ENCODE assay signal across 22 cellular contexts in the genomic region with DNA sequence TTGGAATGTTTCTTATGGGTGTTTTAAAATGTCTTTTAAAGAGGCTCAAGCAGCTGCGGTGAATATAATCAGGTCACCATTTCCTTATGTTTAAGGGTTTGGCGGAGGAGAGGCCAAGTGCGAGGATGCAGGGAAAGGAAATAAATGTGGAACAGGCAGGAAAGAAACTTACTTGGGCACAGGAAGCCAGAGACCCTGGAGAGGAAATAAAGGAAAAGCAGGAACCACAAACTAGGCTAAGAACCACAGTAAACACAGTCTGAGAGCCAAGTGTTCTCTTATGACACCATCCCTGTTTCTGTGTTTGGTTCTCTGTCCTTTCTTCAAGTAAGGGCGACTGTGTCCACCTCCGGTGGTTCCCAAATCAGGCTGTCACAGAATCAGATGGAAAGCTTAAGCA.
A peak's percentile ranks its signal among the peaks of the same experiment; 100 is the strongest.
DNase-seq lines count a peak whose midpoint lies in the region; ATAC-seq and TF ChIP-seq lines count a peak whose summit lies in the region.
"Had no signal": no experiment of that assay in that cellular context is flagged by ENCODE, and none has a peak within 500 bp of the region (broad histone marks: within the 10 kb centered on the region; RNA-seq: fewer than 3 reads in every experiment).

No MANE protein-coding gene starts in this region.

- 96 to 99% methylated on average over 5 of the region's 5 CpGs for WGBS in GM23248 (ENCODE audit: low coverage in 1 of 2, low lambda C conversion rate in 2 of 2, missing lambda C conversion rate in 2 of 2), 2 experiments

- peak overlapping the region; percentile 28; the same call in 1 of the 2 replicates for H3K27ac ChIP-seq in GM23248
- H3K27ac ChIP-seq in left lung: peak overlapping the region in 1 of 2 donors; percentile 48
- peak overlapping the region; percentile 21 to 45 for H3K27ac ChIP-seq in thoracic aorta
- H3K27ac ChIP-seq: cardiac muscle cell, ovary had no signal

- H3K4me1 Mint-ChIP-seq in chondrocyte (ENCODE audit: low read depth) (peaks cover 13% of the 10 kb centered on the region), Calu3 (ENCODE audit: low read depth, unreplicated experiment) (no peaks in the 10 kb centered on the region)
- H3K4me1 Mint-ChIP-seq: activated naive CD8-positive, alpha-beta T cell treated with anti-CD3 and anti-CD28 coated beads, Interleukin-2, amount 50 U/mL, for 24 hours; stimulated activated naive CD8-positive, alpha-beta T cell treated with anti-CD3 and anti-CD28 coated beads, Interleukin-15, amount 100 ng/mL, for 72 hours had no signal

- no peaks in the 10 kb centered on the region for H3K36me3 ChIP-seq in GM23248 (ENCODE audit: low read depth)
- no peaks in the 10 kb centered on the region for H3K36me3 ChIP-seq in left lung
- H3K36me3 ChIP-seq in thoracic aorta: no peaks in the 10 kb centered on the region
- H3K36me3 ChIP-seq: cardiac muscle cell, ovary had no signal

- no TSS peak for BruUV-seq in Calu3 (replicated peaks; lab: Mats Ljungman, UMichigan)

- H4K20me1 ChIP-seq in GM23248 (ENCODE audit: insufficient read depth): no peaks in the 10 kb centered on the region

- DNase-seq in GM23248 (no peak), chondrocyte (ENCODE audit: low spot score) (no peak), left lung (no peak), thoracic aorta (ENCODE audit: low spot score) (no peak), DMS53 (lab: John Stamatoyannopoulos, UW) (no peak), Calu3 (no peak)
- DNase-seq: activated naive CD8-positive, alpha-beta T cell treated with anti-CD3 and anti-CD28 coated beads, Interleukin-2, amount 50 U/mL, for 24 hours; DND-41; erythroblast; MV-4-11; NCI-H2081; NCI-H524; ovary; RPMI8226; stimulated activated CD4-positive, alpha-beta T cell treated with anti-CD3 and anti-CD28 coated beads, Interleukin-2, amount 100 ng/mL, for 48 hours; stimulated activated naive CD8-positive, alpha-beta T cell treated with anti-CD3 and anti-CD28 coated beads, Interleukin-15, amount 100 ng/mL, for 72 hours had no signal

- H3K9ac ChIP-seq in GM23248: no peak overlapping the region

- intact Hi-C loops in left lung (cut with DNase I): no loop called here
- intact Hi-C loops in Calu3 (cut with micrococcal nuclease; ENCODE audit: unreplicated experiment): no loop called here

- H3F3A ChIP-seq in GM23248 (ENCODE audit: insufficient read depth): peaks cover 24% of the 10 kb centered on the region

- H3K9me3 Mint-ChIP-seq in chondrocyte (ENCODE audit: low read depth): peaks cover 2% of the 10 kb centered on the region
- no peaks in the 10 kb centered on the region for H3K9me3 Mint-ChIP-seq in Calu3 (ENCODE audit: low read depth, unreplicated experiment)
- H3K9me3 Mint-ChIP-seq: activated naive CD8-positive, alpha-beta T cell treated with anti-CD3 and anti-CD28 coated beads, Interleukin-2, amount 50 U/mL, for 24 hours; activated T-helper 2 cell treated with anti-CD3 and anti-CD28 coated beads, Interferon-gamma antibody, Interleukin-2, Interleukin-4, amounts not matched to agents 10 μg/mL and 5 μg/mL and 100 μg/mL, durations not matched to agents 14 hours and 24 hours and 36 hours had no signal

- no peaks in the 10 kb centered on the region for H3K27me3 ChIP-seq in GM23248 (replicated peaks; ENCODE audit: insufficient read depth)
- H3K27me3 ChIP-seq in left lung: no peaks in the 10 kb centered on the region
- H3K27me3 ChIP-seq in thoracic aorta (replicated peaks; ENCODE audit: insufficient read depth): no peaks in the 10 kb centered on the region
- H3K27me3 ChIP-seq: cardiac muscle cell, ovary had no signal

- in situ Hi-C loops in GM23248 (cut with MboI): no loop called here

- peak overlapping the region; percentile 80 for H3K27ac Mint-ChIP-seq in chondrocyte (ENCODE audit: unreplicated experiment)
- H3K27ac Mint-ChIP-seq in Calu3 (ENCODE audit: unreplicated experiment): no peak overlapping the region
- H3K27ac Mint-ChIP-seq: activated naive CD8-positive, alpha-beta T cell treated with anti-CD3 and anti-CD28 coated beads, Interleukin-2, amount 50 U/mL, for 24 hours; activated T-helper 2 cell treated with anti-CD3 and anti-CD28 coated beads, Interferon-gamma antibody, Interleukin-2, Interleukin-4, amounts not matched to agents 10 μg/mL and 5 μg/mL and 100 μg/mL, durations not matched to agents 14 hours and 24 hours and 36 hours had no signal

- H3K36me3 Mint-ChIP-seq in chondrocyte (ENCODE audit: low read depth) (no peaks in the 10 kb centered on the region), Calu3 (ENCODE audit: insufficient read depth, unreplicated experiment) (no peaks in the 10 kb centered on the region)

- peaks cover 12% of the 10 kb centered on the region for H3K79me2 ChIP-seq in GM23248 (ENCODE audit: insufficient read depth)

- H3K9me2 ChIP-seq in GM23248 (ENCODE audit: insufficient read depth): no peaks in the 10 kb centered on the region

- H3K4me1 ChIP-seq in GM23248 (ENCODE audit: insufficient read depth) (peaks cover 18% of the 10 kb centered on the region), left lung (no peaks in the 10 kb centered on the region), thoracic aorta (ENCODE audit: control insufficient read depth in 1 of 2, low read depth in 2 of 2) (peaks cover 18 to 27% of the 10 kb centered on the region in 2 donors)

- H3K4me2 ChIP-seq in GM23248 (ENCODE audit: unreplicated experiment): no peak overlapping the region

- CTCF ChIA-PET in Calu3 (lab: Charles Lee): no interaction called here

- H2AFZ ChIP-seq in GM23248: no peak overlapping the region

- TF ChIP-seq CTCF in chondrocyte (IDR thresholded peaks at IDR 0.05): no peak
- no peak for TF ChIP-seq CTCF in left lung (IDR thresholded peaks at IDR 0.05)
- TF ChIP-seq CTCF in thoracic aorta (IDR thresholded peaks at IDR 0.05): no peak
- TF ChIP-seq CTCF in Calu3 (IDR thresholded peaks at IDR 0.05; ENCODE audit: unreplicated experiment): no peak

- H3K27me3 Mint-ChIP-seq in chondrocyte (ENCODE audit: low read depth) (no peaks in the 10 kb centered on the region), Calu3 (ENCODE audit: unreplicated experiment) (no peaks in the 10 kb centered on the region)
- H3K27me3 Mint-ChIP-seq: activated naive CD8-positive, alpha-beta T cell treated with anti-CD3 and anti-CD28 coated beads, Interleukin-2, amount 50 U/mL, for 24 hours had no signal

- H3K4me3 Mint-ChIP-seq in chondrocyte (ENCODE audit: unreplicated experiment) (no peak overlapping the region), Calu3 (ENCODE audit: low read depth, unreplicated experiment) (no peak overlapping the region)
- H3K4me3 Mint-ChIP-seq: activated naive CD8-positive, alpha-beta T cell treated with anti-CD3 and anti-CD28 coated beads, Interleukin-2, amount 50 U/mL, for 24 hours; stimulated activated naive CD8-positive, alpha-beta T cell treated with anti-CD3 and anti-CD28 coated beads, Interleukin-15, amount 100 ng/mL, for 72 hours had no signal

- H3K4me3 ChIP-seq in GM23248 (no peak overlapping the region), left lung (no peak overlapping the region), thoracic aorta (no peak overlapping the region)
- H3K4me3 ChIP-seq: cardiac muscle cell, K562, ovary, skin epidermis had no signal

- ATAC-seq in left lung (peak; percentile 17), thoracic aorta (ENCODE audit: insufficient number of reproducible peaks, low FRiP score, low read depth) (no peak), GM18870 (IDR thresholded peaks at IDR 0.05; ENCODE audit: unreplicated experiment) (no peak), HG03280 (IDR thresholded peaks at IDR 0.05; ENCODE audit: unreplicated experiment) (no peak)
- ATAC-seq: activated naive CD8-positive, alpha-beta T cell treated with anti-CD3 and anti-CD28 coated beads, Interleukin-2, amount 50 U/mL, for 24 hours; K562; stimulated activated naive CD8-positive, alpha-beta T cell treated with anti-CD3 and anti-CD28 coated beads, Interleukin-15, amount 100 ng/mL, for 72 hours had no signal

- H3K9me3 ChIP-seq in GM23248 (ENCODE audit: low read depth) (no peaks in the 10 kb centered on the region), left lung (no peaks in the 10 kb centered on the region), thoracic aorta (no peaks in the 10 kb centered on the region)
- H3K9me3 ChIP-seq: ovary had no signal
